14 cellular contexts compared by ENCODE assay signal in genomic region chr6:42152528-42153213, GRCh38. TPM values are rescaled to one million over a fixed set of nuclear protein-coding genes. Genes with fewer than 3 reads are reported as not detected.
DNase-seq lines count a peak whose midpoint lies in the region; ATAC-seq, FAIRE-seq and TF ChIP-seq lines count a peak whose summit lies in the region.
"Not testable (repeated sequence)": the region's sequence is repeated elsewhere in the genome, so short reads cannot be mapped to it uniquely, and the experiment has no call there.
"Had no signal": no experiment of that assay in that cellular context is flagged by ENCODE, and none has a peak within 500 bp of the region (broad histone marks: within the 10 kb centered on the region; RNA-seq: fewer than 3 reads in every experiment).

No MANE protein-coding gene starts in this region.

- H3K9me3 ChIP-seq in HEK293 (ENCODE audit: control insufficient read depth, insufficient read depth, low read depth, low read length); SJCRH30 (replicated peaks); endothelial cell of umbilical vein (replicated peaks; ENCODE audit: control insufficient read depth, insufficient read depth, low read length): not testable (repeated sequence)

- H3K27me3 Mint-ChIP-seq in MCF 10A (ENCODE audit: insufficient read depth, unreplicated experiment), result not testable (repeated sequence)

- H3K9me3 Mint-ChIP-seq in MCF 10A (ENCODE audit: unreplicated experiment), result not testable (repeated sequence)

- not testable (repeated sequence) for H2AFZ ChIP-seq in endothelial cell of umbilical vein (ENCODE audit: low read depth, low read length)

- FAIRE-seq in endothelial cell of umbilical vein (lab: Jason Lieb, UNC) (peak; percentile 8), urothelium cell line (lab: Jason Lieb, UNC) (peak; percentile 92)

- intact Hi-C loops in MCF 10A (cut with micrococcal nuclease); endothelial cell of umbilical vein (cut with micrococcal nuclease): not testable (repeated sequence)

- dilution Hi-C loops in endothelial cell of umbilical vein (cut with MboI; ENCODE audit: extremely low pct_ligation_motif_present, low sequenced_read_pairs), result not testable (repeated sequence)

- not testable (repeated sequence) for H3K4me2 ChIP-seq in endothelial cell of umbilical vein (ENCODE audit: insufficient read depth, low read length)

- not testable (repeated sequence) for H4K20me1 ChIP-seq in endothelial cell of umbilical vein (replicated peaks; ENCODE audit: control insufficient read depth, extremely low read depth, insufficient read depth, low read length)

- H3K4me1 ChIP-seq in HEK293 (ENCODE audit: control insufficient read depth, insufficient read depth, low read length); SJCRH30; endothelial cell of umbilical vein (ENCODE audit: control insufficient read depth, extremely low read depth, insufficient read depth, low read length); foreskin keratinocyte: not testable (repeated sequence)

- BruUV-seq in MCF 10A (replicated peaks; lab: Mats Ljungman, UMichigan); endothelial cell of umbilical vein (replicated peaks; lab: Mats Ljungman, UMichigan): not testable (repeated sequence)

- not testable (repeated sequence) for H3K36me3 Mint-ChIP-seq in MCF 10A (ENCODE audit: insufficient read depth, unreplicated experiment)

- not testable (repeated sequence) for H3K36me3 ChIP-seq in HEK293 (ENCODE audit: control insufficient read depth in 2 of 2, insufficient read depth in 1 of 2, low read length in 2 of 2); SJCRH30; endothelial cell of umbilical vein (ENCODE audit: control insufficient read depth in 2 of 2, extremely low read depth in 1 of 2, insufficient read depth in 2 of 2, low read length in 2 of 2)

- not testable (repeated sequence) for H3K9me1 ChIP-seq in endothelial cell of umbilical vein (replicated peaks; ENCODE audit: control insufficient read depth, extremely low read depth, insufficient read depth, low read length)

- CTCF ChIA-PET in HEK293 (lab: Yijun Ruan, JAX), result interaction anchor here (2.4 kb wide), 1 partner anchor 15 kb away, joined by 5 read pairs; no protein-coding TSS in a partner anchor
- CTCF ChIA-PET in MCF 10A (lab: Yijun Ruan, JAX), result not testable (repeated sequence)
- CTCF ChIA-PET in endothelial cell of umbilical vein (lab: Charles Lee), result interaction anchor here (1.0 kb wide), 1 partner anchor 49 kb away, joined by 3 read pairs; no protein-coding TSS in a partner anchor

- H3K4me3 ChIP-seq in HEK293 (ENCODE audit: low read depth, low read length); SJCRH30; endothelial cell of umbilical vein (replicated peaks in 1 of 3; ENCODE audit: insufficient read depth in 1 of 3, low read depth in 1 of 3, low read length in 3 of 3): not testable (repeated sequence)

- H3K27ac ChIP-seq in HEK293 (ENCODE audit: extremely low read depth, low read depth, low read length); endothelial cell of umbilical vein (ENCODE audit: insufficient read depth, low read depth, low read length); foreskin keratinocyte: not testable (repeated sequence)
- peak overlapping the region; percentile 36; the same call in 1 of the 2 replicates for H3K27ac ChIP-seq in SJCRH30

- H3K79me2 ChIP-seq in endothelial cell of umbilical vein (ENCODE audit: control insufficient read depth, insufficient read depth, low read length), result not testable (repeated sequence)

- H3K4me1 Mint-ChIP-seq in MCF 10A (ENCODE audit: insufficient read depth, unreplicated experiment), result not testable (repeated sequence)

- POLR2A ChIA-PET in HEK293 (lab: Yijun Ruan, JAX); MCF 10A (lab: Yijun Ruan, JAX); endothelial cell of umbilical vein (lab: Charles Lee): not testable (repeated sequence)

- TF ChIP-seq CTCF in HEK293 (tag by site-specific recombination; IDR thresholded peaks at IDR 0.05); MCF 10A (IDR thresholded peaks at IDR 0.05; ENCODE audit: unreplicated experiment); endothelial cell of umbilical vein (IDR thresholded peaks at IDR 0.05; ENCODE audit: extremely low read depth in 1 of 2, insufficient read depth in 1 of 2, low read depth in 1 of 2, low read length in 2 of 2); foreskin keratinocyte (conservative IDR thresholded peaks at IDR 0.05): not testable (repeated sequence)

- not testable (repeated sequence) for TF ChIP-seq POLR2A in endothelial cell of umbilical vein (IDR thresholded peaks at IDR 0.05; ENCODE audit: low read depth, low read length)

- H3K27ac Mint-ChIP-seq in MCF 10A (ENCODE audit: low read depth, unreplicated experiment), result not testable (repeated sequence)

- ATAC-seq in foreskin keratinocyte, result peak; percentile 72

- DNase-seq in SJCRH30; endothelial cell of umbilical vein (ENCODE audit: low read depth, low spot score); urothelium cell line (ENCODE audit: low spot score): not testable (repeated sequence)
- DNase-seq in MCF 10A (ENCODE audit: unreplicated experiment) (peak; percentile 34), foreskin keratinocyte (peak in 1 of 2 donors; percentile 30)

- not testable (repeated sequence) for H3K4me3 Mint-ChIP-seq in MCF 10A (ENCODE audit: unreplicated experiment)

- not testable (repeated sequence) for H3K27me3 ChIP-seq in SJCRH30; endothelial cell of umbilical vein (ENCODE audit: control insufficient read depth in 2 of 2, insufficient read depth in 2 of 2, low read length in 2 of 2); foreskin keratinocyte

- H3K9ac ChIP-seq in endothelial cell of umbilical vein (replicated peaks; ENCODE audit: extremely low read depth, insufficient read depth, low read length), result not testable (repeated sequence)

TF ChIP-seq in HEK293, 187 proteins besides CTCF, POLR2A, EP300 and RAD21:
- TF ChIP-seq ZNF768 (tag by site-specific recombination; IDR thresholded peaks at IDR 0.05) (peak; percentile 87; the same call in 1 of the 2 replicates), ZNF664 (tag by site-specific recombination; IDR thresholded peaks at IDR 0.05) (0 out of 2 replicates have a peak, but pooled peaks have one; percentile 47)

RNA-seq across cellular contexts. Expression of gene C6orf132, which starts 10.3 kb away (rescaled TPM):
- not detected in 2 replicates for total RNA-seq in SJCRH30 (2014; rRNA removed; shearing (Covaris generic))
- total RNA-seq in MCF 10A (2022), result 19.5 and 31.9 TPM in 2 replicates
- 0.07 and 0.71 TPM in 2 replicates for total RNA-seq in endothelial cell of umbilical vein
- 0.15 and 0.54 TPM in 2 replicates for polyA plus RNA-seq in endothelial cell of umbilical vein
- 0.10 and 0.32 TPM in 2 replicates for polyA plus RNA-seq in endothelial cell of umbilical vein (2011; cell fraction: cytosol; rRNA removed)
- polyA plus RNA-seq in endothelial cell of umbilical vein (2011; cell fraction: nucleus; rRNA removed), result 0.21 TPM in 1 of 2 replicates, not detected in the other
- polyA plus RNA-seq in endothelial cell of umbilical vein (2012), result 0.28 and 0.78 TPM in 2 replicates
- not detected in 2 replicates for polyA minus RNA-seq in endothelial cell of umbilical vein
- not detected for polyA minus RNA-seq in endothelial cell of umbilical vein (2011; cell fraction: cytosol; rRNA and poly(A)+ RNA removed)
- polyA minus RNA-seq in endothelial cell of umbilical vein (2011; cell fraction: nucleus; rRNA and poly(A)+ RNA removed), result 0.58 TPM in 1 of 2 replicates, not detected in the other
- 21.3 and 22.1 TPM in 2 replicates for total RNA-seq in foreskin keratinocyte
- 20.2 and 28.7 TPM in 2 replicates for polyA plus RNA-seq in foreskin keratinocyte
- total RNA-seq: CD4-positive, alpha-beta memory T cell; Daoy; G401; H4 had no signal
- polyA plus RNA-seq: CD4-positive, alpha-beta memory T cell had no signal

RNA-seq across cellular contexts. Expression of gene GUCA1A, which starts 20.5 kb away (rescaled TPM):
- not detected in 2 replicates for total RNA-seq in SJCRH30 (2014; rRNA removed; shearing (Covaris generic))
- total RNA-seq in MCF 10A (2022), result not detected in 2 replicates
- 0.22 TPM in 1 of 2 replicates, not detected in the other for total RNA-seq in endothelial cell of umbilical vein
- polyA plus RNA-seq in endothelial cell of umbilical vein, result 0.04 and 0.21 TPM in 2 replicates
- polyA plus RNA-seq in endothelial cell of umbilical vein (2011; cell fraction: cytosol; rRNA removed), result 0.12 and 0.13 TPM in 2 replicates
- polyA plus RNA-seq in endothelial cell of umbilical vein (2011; cell fraction: nucleus; rRNA removed), result 0.09 TPM in 1 of 2 replicates, not detected in the other
- polyA plus RNA-seq in endothelial cell of umbilical vein (2012), result not detected in 2 replicates
- 0.28 TPM in 1 of 2 replicates, not detected in the other for polyA minus RNA-seq in endothelial cell of umbilical vein
- polyA minus RNA-seq in endothelial cell of umbilical vein (2011; cell fraction: cytosol; rRNA and poly(A)+ RNA removed), result not detected
- not detected in 2 replicates for polyA minus RNA-seq in endothelial cell of umbilical vein (2011; cell fraction: nucleus; rRNA and poly(A)+ RNA removed)
- 0.10 TPM in 1 of 2 replicates, not detected in the other for total RNA-seq in foreskin keratinocyte
- 0.04 and 0.16 TPM in 2 replicates for polyA plus RNA-seq in foreskin keratinocyte
- total RNA-seq: A673; Calu3; CD4-positive, alpha-beta memory T cell; Daoy; G401; H4; HFFc6 had no signal
- polyA plus RNA-seq: CD4-positive, alpha-beta memory T cell had no signal

RNA-seq across cellular contexts. Expression of gene GUCA1B, which starts 42.1 kb away (rescaled TPM):
- 0.14 and 0.25 TPM in 2 replicates for total RNA-seq in SJCRH30 (2014; rRNA removed; shearing (Covaris generic))
- total RNA-seq in MCF 10A (2022), result 0.93 and 1.2 TPM in 2 replicates
- 0.60 and 1.1 TPM in 2 replicates for total RNA-seq in endothelial cell of umbilical vein
- 0.19 TPM in 1 of 2 replicates, not detected in the other for polyA plus RNA-seq in endothelial cell of umbilical vein
- polyA plus RNA-seq in endothelial cell of umbilical vein (2011; cell fraction: cytosol; rRNA removed), result 0.24 and 0.31 TPM in 2 replicates
- 0.42 and 0.46 TPM in 2 replicates for polyA plus RNA-seq in endothelial cell of umbilical vein (2011; cell fraction: nucleus; rRNA removed)
- 0.38 TPM in 1 of 2 replicates, not detected in the other for polyA plus RNA-seq in endothelial cell of umbilical vein (2012)
- 0.17 TPM in 1 of 2 replicates, not detected in the other for polyA minus RNA-seq in endothelial cell of umbilical vein
- polyA minus RNA-seq in endothelial cell of umbilical vein (2011; cell fraction: cytosol; rRNA and poly(A)+ RNA removed), result not detected
- polyA minus RNA-seq in endothelial cell of umbilical vein (2011; cell fraction: nucleus; rRNA and poly(A)+ RNA removed), result not detected in 2 replicates
- 0.35 and 0.44 TPM in 2 replicates for total RNA-seq in foreskin keratinocyte
- 0.12 and 0.33 TPM in 2 replicates for polyA plus RNA-seq in foreskin keratinocyte
- total RNA-seq: G401, H4 had no signal
- polyA plus RNA-seq: GM23338 had no signal

Comparison
In these comparisons a context has a peak if more than half of its experiments do, and no peak if none do; other contexts are left out.
1. RNA of gene C6orf132, which starts 10.3 kb away (total RNA-seq): 19.5 to 31.9 TPM in MCF 10A and 21.3 to 22.1 TPM in foreskin keratinocyte; 0.07 to 0.71 TPM in endothelial cell of umbilical vein and not detected in SJCRH30; every median in the first group is over 10 times any median in the second.